Comparison of ENCODE assay signal across 13 cellular contexts in the genomic region with DNA sequence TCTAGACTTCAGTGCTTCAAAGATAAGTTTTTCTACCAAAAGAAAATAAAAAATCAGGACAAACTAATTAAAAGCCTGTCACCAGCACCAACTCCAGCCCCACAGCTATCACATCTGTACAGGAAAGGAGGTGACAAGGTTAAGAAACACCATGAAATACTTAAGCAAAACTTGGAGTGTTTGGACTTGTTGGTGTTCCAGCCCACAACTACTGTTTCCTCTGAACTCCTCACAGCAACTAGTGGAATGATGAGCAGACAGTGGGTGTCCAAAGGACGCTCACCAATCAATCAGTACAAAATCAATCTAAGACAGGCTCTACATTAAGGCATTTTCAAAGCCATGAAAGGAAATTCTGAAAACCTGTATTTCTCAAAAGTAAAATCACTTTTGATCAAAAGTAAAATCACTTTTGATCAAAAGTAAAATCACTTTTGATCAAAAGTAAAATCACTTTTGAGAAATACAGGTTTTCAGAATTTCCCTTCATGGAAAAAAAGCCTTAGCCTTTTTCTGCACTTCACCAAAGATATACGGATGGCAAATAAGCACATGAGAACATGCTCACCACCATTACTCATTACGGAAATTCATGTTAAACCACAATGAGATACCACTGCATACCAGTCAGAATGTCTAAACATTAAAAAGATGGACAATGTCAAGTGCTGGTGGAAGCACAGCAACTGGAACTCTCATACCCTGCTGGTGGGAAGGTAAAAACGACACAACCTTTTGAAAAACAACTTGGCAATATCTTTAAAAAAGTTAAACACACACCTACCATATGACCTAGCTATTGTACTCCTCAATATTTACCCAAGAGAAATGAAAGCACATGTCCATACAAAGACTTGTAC.
DNase-seq lines count a peak whose midpoint lies in the region; ATAC-seq, FAIRE-seq and TF ChIP-seq lines count a peak whose summit lies in the region.
"Had no signal": no experiment of that assay in that cellular context is flagged by ENCODE, and none has a peak within 500 bp of the region (broad histone marks: within the 10 kb centered on the region; RNA-seq: fewer than 3 reads in every experiment).

No MANE protein-coding gene starts in this region.

- ATAC-seq in HG02970 (IDR thresholded peaks at IDR 0.05; ENCODE audit: low FRiP score, unreplicated experiment) (no peak), HG02588 (IDR thresholded peaks at IDR 0.05; ENCODE audit: unreplicated experiment) (no peak)

- no peak overlapping the region for H3K4me3 ChIP-seq in bronchial epithelial cell (ENCODE audit: low read depth, low read length)
- H3K4me3 ChIP-seq: coronary artery, SK-N-MC, thoracic aorta had no signal

- no peaks in the 10 kb centered on the region for H3K36me3 ChIP-seq in bronchial epithelial cell (ENCODE audit: control insufficient read depth, insufficient read depth, low read length)

- DNase-seq in LHCN-M2 (ENCODE audit: low read depth) (peak; percentile 97), bronchial epithelial cell (ENCODE audit: low read depth) (peak; percentile 94), non-pigmented ciliary epithelial cell (ENCODE audit: low read depth) (peak; percentile 68), NCI-H146 (lab: John Stamatoyannopoulos, UW) (no peak), 8988T (no peak)
- DNase-seq: activated CD8-positive, alpha-beta memory T cell treated with anti-CD3 and anti-CD28 coated beads for 24 hours; NCI-H2171 treated with DMSO at 0.1 percent for 48 hours had no signal

- no peaks in the 10 kb centered on the region for H3K27me3 ChIP-seq in bronchial epithelial cell (ENCODE audit: control insufficient read depth, insufficient read depth, low read length)

- FAIRE-seq in bronchial epithelial cell (lab: Jason Lieb, UNC), result no peak

- TF ChIP-seq CTCF in GM12872 (IDR thresholded peaks at IDR 0.05; ENCODE audit: insufficient read depth, low read depth, low read length), result 0 out of 3 replicates have a peak, but pooled peaks have one; percentile 8
- TF ChIP-seq CTCF in bronchial epithelial cell (IDR thresholded peaks at IDR 0.05; ENCODE audit: insufficient read depth, low read length, severe bottlenecking), result peak; percentile 14

Comparison
In these comparisons a context has a peak if more than half of its experiments do, and no peak if none do; other contexts are left out.
1. DNase-seq: peak in LHCN-M2 (single experiment), bronchial epithelial cell (single experiment) and non-pigmented ciliary epithelial cell (single experiment); none in NCI-H146 (single experiment) and 8988T (single experiment).